ENCODE assay signal across 1 cellular context in genomic region chr5:34677428-34677827, GRCh38.
TF ChIP-seq lines count a peak whose summit lies in the region.

No MANE protein-coding gene starts in this region.

TF ChIP-seq in IMR-90, 13 proteins besides CTCF, POLR2A, EP300 and RAD21:
- TF ChIP-seq CEBPB (IDR thresholded peaks at IDR 0.05; ENCODE audit: low read depth, low read length): no peak
- TF ChIP-seq FOS (IDR thresholded peaks at IDR 0.05; ENCODE audit: low read depth, low read length): 0 out of 2 replicates have a peak, but pooled peaks have one; percentile 15
